In the genomic region with DNA sequence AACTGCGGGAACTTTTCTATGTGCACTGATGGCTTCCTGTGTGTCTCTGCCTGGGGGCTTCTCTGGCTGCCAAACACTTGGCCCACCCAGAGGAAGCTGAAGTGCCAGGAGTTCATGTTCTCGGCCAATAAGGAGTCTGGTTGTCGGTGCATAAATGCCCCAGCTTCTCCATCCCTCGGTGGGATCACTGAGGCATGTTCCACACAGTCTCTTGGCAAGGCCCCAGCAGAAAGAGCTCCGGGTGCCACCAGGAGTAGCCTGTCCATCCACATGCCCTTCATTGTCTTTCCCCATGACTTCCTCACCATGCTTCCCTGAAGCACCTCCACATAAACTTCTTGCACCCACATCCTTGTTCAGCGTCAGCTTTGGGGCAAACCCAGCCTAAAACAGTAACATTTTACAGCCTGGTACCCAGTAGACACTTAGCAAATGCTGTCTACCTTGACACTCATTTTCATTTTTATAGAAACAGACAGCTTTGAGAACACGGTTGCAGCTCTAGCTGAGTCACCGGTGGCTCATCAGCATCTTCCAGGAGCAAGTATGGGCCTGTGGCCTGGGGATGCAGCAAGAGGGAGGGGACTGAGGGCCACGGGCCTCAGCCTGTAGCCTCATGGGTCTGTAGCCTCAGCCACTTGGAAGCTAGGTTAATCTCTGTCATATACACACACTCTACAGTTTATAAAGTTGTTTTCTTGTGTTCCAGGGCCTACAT, we compare ENCODE assay signal across 2 cellular contexts.
TF ChIP-seq lines count a peak whose summit lies in the region.

No MANE protein-coding gene starts in this region.

TF ChIP-seq in HCT116, 20 proteins besides CTCF, POLR2A, EP300 and RAD21:
- TF ChIP-seq FOSL1 (IDR thresholded peaks at IDR 0.05; ENCODE audit: low read depth): peak; percentile 50
- TF ChIP-seq YY1 (IDR thresholded peaks at IDR 0.05; ENCODE audit: extremely low read depth, insufficient replicate concordance, low read depth, low read length): no peak

TF ChIP-seq in HEK293T, 16 proteins besides CTCF, POLR2A, EP300 and RAD21:
- no peak for TF ChIP-seq ELF4 (IDR thresholded peaks at IDR 0.05)
- TF ChIP-seq FOXM1 (IDR thresholded peaks at IDR 0.05; ENCODE audit: borderline replicate concordance): no peak
- TF ChIP-seq LEF1 (IDR thresholded peaks at IDR 0.05; ENCODE audit: borderline replicate concordance): no peak
- no peak for TF ChIP-seq TARDBP (IDR thresholded peaks at IDR 0.05)
- no peak for TF ChIP-seq BHLHE40 (IDR thresholded peaks at IDR 0.05; ENCODE audit: borderline replicate concordance)
- TF ChIP-seq CTBP1 (IDR thresholded peaks at IDR 0.05; ENCODE audit: borderline replicate concordance): no peak
- TF ChIP-seq ARNT (IDR thresholded peaks at IDR 0.05): no peak
- no peak for TF ChIP-seq SP1 (IDR thresholded peaks at IDR 0.05)
- no peak for TF ChIP-seq PKNOX1 (IDR thresholded peaks at IDR 0.05)
- TF ChIP-seq FOXK2 (IDR thresholded peaks at IDR 0.05): no peak
- no peak for TF ChIP-seq HDGF (IDR thresholded peaks at IDR 0.05; ENCODE audit: borderline replicate concordance)
- TF ChIP-seq ZNF384 (IDR thresholded peaks at IDR 0.05): no peak
- no peak for TF ChIP-seq NFRKB (IDR thresholded peaks at IDR 0.05)
- no peak for TF ChIP-seq FOXA1 (IDR thresholded peaks at IDR 0.05)
TF ChIP-seq in HEK293T: peak in this region for 0.
